21 cellular contexts compared by ENCODE assay signal in genomic region chr20:49346682-49347081, GRCh38.
A peak's percentile ranks its signal among the peaks of the same experiment; 100 is the strongest.
DNase-seq lines count a peak whose midpoint lies in the region; ATAC-seq and TF ChIP-seq lines count a peak whose summit lies in the region.
"Had no signal": no experiment of that assay in that cellular context is flagged by ENCODE, and none has a peak within 500 bp of the region (broad histone marks: within the 10 kb centered on the region; RNA-seq: fewer than 3 reads in every experiment).

No MANE protein-coding gene starts in this region.

- 0 out of 2 replicates have a peak overlapping the region, but pooled peaks have one; percentile 37 for H3K27ac Mint-ChIP-seq in GM23338
- H3K27ac Mint-ChIP-seq in endodermal cell, result no peak overlapping the region
- no peak overlapping the region for H3K27ac Mint-ChIP-seq in activated T-cell treated with anti-CD3 and anti-CD28 coated beads, Interleukin-2, amount 50 U/mL, for 72 hours
- H3K27ac Mint-ChIP-seq: activated CD8-positive, alpha-beta memory T cell treated with anti-CD3 and anti-CD28 coated beads, Interleukin-2, amount 10 ng/mL, durations not matched to agents 7 days and 5 days; progenitor cell of endocrine pancreas had no signal

- H3K27me3 ChIP-seq in GM23338 (ENCODE audit: insufficient read depth) (no peaks in the 10 kb centered on the region), endodermal cell (ENCODE audit: control insufficient read depth, insufficient read depth, low read length, poor library complexity, severe bottlenecking) (no peaks in the 10 kb centered on the region), gastrocnemius medialis (no peaks in the 10 kb centered on the region), thyroid gland (no peaks in the 10 kb centered on the region)
- H3K27me3 ChIP-seq: BLaER1 treated with 17β-estradiol and CSF1 and Interleukin-3, amounts not matched to agents 10 nM and 100 nM had no signal

- 76 to 85% methylated on average over 3 of the region's 3 CpGs for WGBS in endodermal cell (ENCODE audit: insufficient coverage in 1 of 2, insufficient read length in 1 of 2), 2 experiments
- WGBS in thyroid gland, 2 donors, result 75 to 76% methylated on average over 3 of the region's 3 CpGs

- ATAC-seq in GM23338, result peak; percentile 45
- no peak for ATAC-seq in gastrocnemius medialis
- no peak for ATAC-seq in HG02981 (IDR thresholded peaks at IDR 0.05; ENCODE audit: unreplicated experiment)
- no peak for ATAC-seq in activated T-cell treated with anti-CD3 and anti-CD28 coated beads, Interleukin-2, amount 50 U/mL, for 72 hours (replicated peaks in 1 of 2)
- ATAC-seq: activated CD8-positive, alpha-beta memory T cell treated with anti-CD3 and anti-CD28 coated beads, Interleukin-2, amount 10 ng/mL, durations not matched to agents 7 days and 5 days; naive thymus-derived CD8-positive, alpha-beta T cell had no signal

- no peaks in the 10 kb centered on the region; the same call in none of the 2 replicates for H4K20me1 ChIP-seq in GM23338 (replicated peaks; ENCODE audit: insufficient read depth)
- H4K20me1 ChIP-seq: BLaER1 treated with 17β-estradiol and CSF1 and Interleukin-3, amounts not matched to agents 10 nM and 100 nM had no signal

- no peak for TF ChIP-seq CTCF in GM23338 (conservative IDR thresholded peaks at IDR 0.05; ENCODE audit: low read depth in 2 of 2)
- TF ChIP-seq CTCF in endodermal cell (conservative IDR thresholded peaks at IDR 0.05), result peak; percentile 46
- TF ChIP-seq CTCF in gastrocnemius medialis (IDR thresholded peaks at IDR 0.05 in 4 of 5, conservative IDR thresholded peaks at IDR 0.05 in 1 of 5), result no peak
- no peak for TF ChIP-seq CTCF in thyroid gland (IDR thresholded peaks at IDR 0.05)

- peaks cover 13% of the 10 kb centered on the region for H3K27me3 Mint-ChIP-seq in GM23338 (ENCODE audit: insufficient read depth, low read depth, poor library complexity)
- peaks cover 4% of the 10 kb centered on the region for H3K27me3 Mint-ChIP-seq in endodermal cell (ENCODE audit: insufficient read depth)
- H3K27me3 Mint-ChIP-seq in activated T-cell treated with anti-CD3 and anti-CD28 coated beads, Interleukin-2, amount 50 U/mL, for 72 hours (ENCODE audit: low read depth), result peaks cover 34% of the 10 kb centered on the region

- no peaks in the 10 kb centered on the region for H3K36me3 Mint-ChIP-seq in GM23338 (ENCODE audit: low read depth)
- no peaks in the 10 kb centered on the region for H3K36me3 Mint-ChIP-seq in endodermal cell (ENCODE audit: low read depth)
- H3K36me3 Mint-ChIP-seq in activated T-cell treated with anti-CD3 and anti-CD28 coated beads, Interleukin-2, amount 50 U/mL, for 72 hours (ENCODE audit: insufficient read depth in 2 of 2), result no peaks in the 10 kb centered on the region
- H3K36me3 Mint-ChIP-seq: activated CD8-positive, alpha-beta memory T cell treated with anti-CD3 and anti-CD28 coated beads, Interleukin-2, amount 10 ng/mL, durations not matched to agents 7 days and 5 days; IgD-negative memory B cell; naive thymus-derived CD8-positive, alpha-beta T cell had no signal

- intact Hi-C loops in gastrocnemius medialis (cut with DNase I; ENCODE audit: low total_unique reads) (no loop called here), thyroid gland (cut with DNase I) (no loop called here)

- H3F3A ChIP-seq in GM23338 (replicated peaks; ENCODE audit: low read depth), result 0 out of 2 replicates have a peak, but pooled peaks cover 3% of the 10 kb centered on the region

- H3K4me2 ChIP-seq in GM23338, result no peak overlapping the region
- H3K4me2 ChIP-seq: BLaER1 treated with 17β-estradiol and CSF1 and Interleukin-3, amounts not matched to agents 10 nM and 100 nM had no signal

- H2AFZ ChIP-seq in GM23338, result no peak overlapping the region

- no peak overlapping the region for H3K9ac ChIP-seq in endodermal cell (ENCODE audit: extremely low read depth, low read length, poor library complexity, severe bottlenecking)
- H3K9ac ChIP-seq: BLaER1 treated with 17β-estradiol and CSF1 and Interleukin-3, amounts not matched to agents 10 nM and 100 nM had no signal

- H3K9me2 ChIP-seq in GM23338 (ENCODE audit: insufficient read depth), result no peaks in the 10 kb centered on the region

- DNase-seq in GM23338 (ENCODE audit: low spot score) (peak; percentile 43), RPMI7951 (ENCODE audit: low read depth) (peak; percentile 28), endodermal cell (no peak), gastrocnemius medialis (no peak), thyroid gland (no peak), EL (no peak)
- no peak for DNase-seq in activated T-cell treated with anti-CD3 and anti-CD28 coated beads, Interleukin-2, amount 50 U/mL, for 72 hours
- DNase-seq: activated CD8-positive, alpha-beta memory T cell treated with anti-CD3 and anti-CD28 coated beads, Interleukin-2, amount 10 ng/mL, durations not matched to agents 7 days and 5 days; activated gamma-delta T cell; cerebellar nuclear complex; DMS153; naive thymus-derived CD8-positive, alpha-beta T cell; NCI-H187 treated with DMSO at 0.1 percent for 48 hours; NCI-H510A treated with DMSO at 0.1 percent for 48 hours; spleen had no signal

- H3K4me3 Mint-ChIP-seq in GM23338 (no peak overlapping the region), endodermal cell (no peak overlapping the region)
- no peak overlapping the region for H3K4me3 Mint-ChIP-seq in activated T-cell treated with anti-CD3 and anti-CD28 coated beads, Interleukin-2, amount 50 U/mL, for 72 hours
- H3K4me3 Mint-ChIP-seq: activated CD8-positive, alpha-beta memory T cell treated with anti-CD3 and anti-CD28 coated beads, Interleukin-2, amount 10 ng/mL, durations not matched to agents 7 days and 5 days; IgD-negative memory B cell; naive thymus-derived CD8-positive, alpha-beta T cell had no signal

- no peaks in the 10 kb centered on the region for H3K9me3 ChIP-seq in endodermal cell (ENCODE audit: control insufficient read depth, low read length)
- no peaks in the 10 kb centered on the region for H3K9me3 ChIP-seq in gastrocnemius medialis
- no peaks in the 10 kb centered on the region for H3K9me3 ChIP-seq in thyroid gland
- H3K9me3 ChIP-seq: BLaER1 treated with 17β-estradiol and CSF1 and Interleukin-3, amounts not matched to agents 10 nM and 100 nM; spleen; thoracic aorta had no signal

- no peaks in the 10 kb centered on the region for H3K36me3 ChIP-seq in GM23338 (ENCODE audit: insufficient read depth)
- H3K36me3 ChIP-seq in endodermal cell (ENCODE audit: control insufficient read depth, insufficient read depth, low read length), result no peaks in the 10 kb centered on the region
- no peaks in the 10 kb centered on the region for H3K36me3 ChIP-seq in gastrocnemius medialis
- no peaks in the 10 kb centered on the region for H3K36me3 ChIP-seq in thyroid gland
- H3K36me3 ChIP-seq: BLaER1 treated with 17β-estradiol and CSF1 and Interleukin-3, amounts not matched to agents 10 nM and 100 nM; spleen; thoracic aorta had no signal

- no peaks in the 10 kb centered on the region for H3K79me2 ChIP-seq in GM23338 (replicated peaks; ENCODE audit: insufficient read depth)

- in situ Hi-C loops in gastrocnemius medialis (cut with MboI; ENCODE audit: low sequenced_read_pairs in 4 of 4), result loop anchor here in 1 of 4 donors (25.0 kb wide), 1 partner anchor 516 kb away; no protein-coding TSS in a partner anchor

- H3K9me3 Mint-ChIP-seq in GM23338 (no peaks in the 10 kb centered on the region), endodermal cell (no peaks in the 10 kb centered on the region)
- H3K9me3 Mint-ChIP-seq in activated T-cell treated with anti-CD3 and anti-CD28 coated beads, Interleukin-2, amount 50 U/mL, for 72 hours, result no peaks in the 10 kb centered on the region
- H3K9me3 Mint-ChIP-seq: naive thymus-derived CD8-positive, alpha-beta T cell had no signal

- TF ChIP-seq POLR2A in gastrocnemius medialis (IDR thresholded peaks at IDR 0.05) (no peak), thyroid gland (IDR thresholded peaks at IDR 0.05) (no peak)

- no peak overlapping the region for H3K27ac ChIP-seq in GM23338 (ENCODE audit: low read depth)
- H3K27ac ChIP-seq in endodermal cell (ENCODE audit: low read depth, low read length), result no peak overlapping the region
- H3K27ac ChIP-seq in gastrocnemius medialis, result peak overlapping the region in 3 of 4 donors; percentile 75 to 87 (median 82)
- peak overlapping the region in 1 of 3 donors; percentile 0 for H3K27ac ChIP-seq in thyroid gland
- H3K27ac ChIP-seq: BLaER1 treated with 17β-estradiol and CSF1 and Interleukin-3, amounts not matched to agents 10 nM and 100 nM; spleen; thoracic aorta had no signal

- H3K4me1 ChIP-seq in GM23338 (ENCODE audit: insufficient read depth), result no peaks in the 10 kb centered on the region
- H3K4me1 ChIP-seq in endodermal cell (ENCODE audit: control insufficient read depth, insufficient read depth, low read length), result no peaks in the 10 kb centered on the region
- peaks cover 32 to 37% of the 10 kb centered on the region in 2 donors for H3K4me1 ChIP-seq in gastrocnemius medialis
- peaks cover 0 to 9% of the 10 kb centered on the region in 2 donors for H3K4me1 ChIP-seq in thyroid gland
- H3K4me1 ChIP-seq: spleen had no signal

- H3K4me1 Mint-ChIP-seq in GM23338 (peaks cover 6% of the 10 kb centered on the region; the same call in 1 of the 3 replicates), endodermal cell (peaks cover 2% of the 10 kb centered on the region)
- peaks cover 4% of the 10 kb centered on the region for H3K4me1 Mint-ChIP-seq in activated T-cell treated with anti-CD3 and anti-CD28 coated beads, Interleukin-2, amount 50 U/mL, for 72 hours (ENCODE audit: low read depth)

- no peak overlapping the region for H3K4me3 ChIP-seq in GM23338
- H3K4me3 ChIP-seq in endodermal cell (ENCODE audit: low read length), result no peak overlapping the region
- H3K4me3 ChIP-seq in gastrocnemius medialis, result no peak overlapping the region
- H3K4me3 ChIP-seq in thyroid gland (replicated peaks in 1 of 3), result no peak overlapping the region
- H3K4me3 ChIP-seq: BLaER1 treated with 17β-estradiol and CSF1 and Interleukin-3, amounts not matched to agents 10 nM and 100 nM; lung; spleen; thoracic aorta had no signal

Comparison
In these comparisons a context has a peak if more than half of its experiments do, and no peak if none do; other contexts are left out.
1. DNase-seq: peak in GM23338 (single experiment) and RPMI7951 (single experiment); none in endodermal cell (single experiment), gastrocnemius medialis (0 of 2), thyroid gland (0 of 2), EL (single experiment) and activated T-cell treated with anti-CD3 and anti-CD28 coated beads, Interleukin-2, amount 50 U/mL, for 72 hours (0 of 2).
2. H3K27ac ChIP-seq: peak in gastrocnemius medialis (3 of 4); none in GM23338 (single experiment) and endodermal cell (single experiment).